ENCODE assay signal across 7 cellular contexts in the genomic region with DNA sequence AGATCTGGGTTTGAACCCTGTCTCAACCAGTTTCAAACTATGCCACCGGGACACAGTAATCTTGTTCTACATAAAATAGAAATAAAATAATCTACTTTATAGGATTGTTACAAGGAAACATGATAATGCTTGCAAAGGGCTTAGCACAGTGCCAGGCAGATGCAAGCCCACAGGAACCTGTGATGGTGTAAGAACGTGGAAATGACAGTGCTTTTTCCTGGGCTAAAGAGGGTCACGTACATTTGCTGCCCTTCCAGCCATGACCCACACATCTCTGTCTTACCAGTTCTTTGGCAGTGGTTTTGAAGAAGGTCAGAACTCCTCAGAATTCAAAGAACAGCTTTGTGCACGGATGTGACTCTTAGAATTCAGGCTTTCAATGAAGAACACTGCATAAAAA.
"Had no signal": no experiment of that assay in that cellular context is flagged by ENCODE, and none has a peak within 500 bp of the region (broad histone marks: within the 10 kb centered on the region; RNA-seq: fewer than 3 reads in every experiment).

No MANE protein-coding gene starts in this region.

- H3K4me3 Mint-ChIP-seq: H9 had no signal

- H3K4me1 Mint-ChIP-seq: H9 had no signal

- H3K9ac ChIP-seq: GM23248 had no signal

- H3K4me3 ChIP-seq: GM23248, K562 had no signal

- H3K27ac ChIP-seq: GM23248, HL-60 had no signal

- ATAC-seq: HepG2, K562 had no signal

- H3K27ac Mint-ChIP-seq: H9 had no signal

- H3K9me3 Mint-ChIP-seq: H9 had no signal

- H2AFZ ChIP-seq: GM23248 had no signal

- DNase-seq: GM23248, H9, HCEC 1CT, KG1 had no signal
